Comparison of ENCODE assay signal across 11 cellular contexts in genomic region chr1:172141351-172142000, GRCh38.
A peak's percentile ranks its signal among the peaks of the same experiment; 100 is the strongest.
DNase-seq lines count a peak whose midpoint lies in the region; ATAC-seq and TF ChIP-seq lines count a peak whose summit lies in the region.
"Had no signal": no experiment of that assay in that cellular context is flagged by ENCODE, and none has a peak within 500 bp of the region (broad histone marks: within the 10 kb centered on the region; RNA-seq: fewer than 3 reads in every experiment).

No MANE protein-coding gene starts in this region.

- WGBS in GM23248 (ENCODE audit: low coverage in 1 of 2, low lambda C conversion rate in 2 of 2, missing lambda C conversion rate in 2 of 2), 2 experiments: 1% methylated on average over 8 of the region's 8 CpGs
- WGBS in stomach, 5 donors: 15 to 43% (median 21%) methylated on average over 8 of the region's 8 CpGs

- no peak for ATAC-seq in naive thymus-derived CD4-positive, alpha-beta T cell
- ATAC-seq in GM18870 (IDR thresholded peaks at IDR 0.05; ENCODE audit: unreplicated experiment): no peak
- ATAC-seq: activated T-cell treated with anti-CD3 and anti-CD28 coated beads, Interleukin-2, amount 50 U/mL, for 4 hours; mucosa of descending colon had no signal

- peaks cover 52% of the 10 kb centered on the region for H3K79me2 ChIP-seq in GM23248 (ENCODE audit: insufficient read depth)

- H3K9me3 ChIP-seq in GM23248 (ENCODE audit: low read depth): no peaks in the 10 kb centered on the region
- H3K9me3 ChIP-seq in stomach: no peaks in the 10 kb centered on the region
- no peaks in the 10 kb centered on the region for H3K9me3 ChIP-seq in naive thymus-derived CD4-positive, alpha-beta T cell (ENCODE audit: control insufficient read depth in 2 of 3, low read length in 3 of 3)
- H3K9me3 ChIP-seq: mucosa of descending colon had no signal

- H3K36me3 Mint-ChIP-seq in naive thymus-derived CD4-positive, alpha-beta T cell: peaks cover 0 to 2% (median 0%) of the 10 kb centered on the region in 5 donors

- peaks cover 43% of the 10 kb centered on the region for H3K36me3 ChIP-seq in GM23248 (ENCODE audit: low read depth)
- no peaks in the 10 kb centered on the region for H3K36me3 ChIP-seq in stomach
- H3K36me3 ChIP-seq in naive thymus-derived CD4-positive, alpha-beta T cell (ENCODE audit: control insufficient read depth in 2 of 3, insufficient read depth in 3 of 3, low read length in 3 of 3): no peaks in the 10 kb centered on the region

- H3K4me1 Mint-ChIP-seq in naive thymus-derived CD4-positive, alpha-beta T cell: peaks cover 0 to 13% (median 0%) of the 10 kb centered on the region in 7 donors

- in situ Hi-C loops in GM23248 (cut with MboI): no loop called here
- in situ Hi-C loops in astrocyte of the spinal cord (cut with HindIII; ENCODE audit: low sequenced_read_pairs): no loop called here

- H3K9ac ChIP-seq in GM23248: peak overlapping the region; percentile 99

- H3K4me3 ChIP-seq in GM23248 (peak overlapping the region; percentile 99), astrocyte of the spinal cord (ENCODE audit: low read depth, low read length) (peak overlapping the region; percentile 41), stomach (peak overlapping the region; percentile 29 to 52 (median 39))
- no peak overlapping the region for H3K4me3 ChIP-seq in naive thymus-derived CD4-positive, alpha-beta T cell (ENCODE audit: low read length)
- H3K4me3 ChIP-seq: mucosa of descending colon had no signal

- TF ChIP-seq EP300 in stomach (IDR thresholded peaks at IDR 0.05): no peak

- DNase-seq in GM23248 (peak; percentile 46), astrocyte of the spinal cord (ENCODE audit: low read depth, low spot score) (no peak), lung microvascular endothelial cell (ENCODE audit: low read depth in 2 of 2) (peak; percentile 35 to 50), stomach (no peak), NCI-H446 treated with DMSO at 0.1 percent for 48 hours (lab: John Stamatoyannopoulos, UW) (no peak), NAMALWA (ENCODE audit: low spot score) (no peak)
- no peak for DNase-seq in naive thymus-derived CD4-positive, alpha-beta T cell
- DNase-seq: activated T-cell treated with anti-CD3 and anti-CD28 coated beads, Interleukin-2, amount 50 U/mL, for 4 hours; cerebellar nuclear complex; mucosa of descending colon had no signal

- no peak for TF ChIP-seq CTCF in astrocyte of the spinal cord (IDR thresholded peaks at IDR 0.05; ENCODE audit: low read depth, low read length)
- no peak for TF ChIP-seq CTCF in stomach (IDR thresholded peaks at IDR 0.05)

- H3K4me2 ChIP-seq in GM23248 (ENCODE audit: unreplicated experiment): peak overlapping the region; percentile 99

- no peak overlapping the region for H3K4me3 Mint-ChIP-seq in naive thymus-derived CD4-positive, alpha-beta T cell
- H3K4me3 Mint-ChIP-seq: activated T-cell treated with anti-CD3 and anti-CD28 coated beads, Interleukin-2, amount 50 U/mL, for 4 hours had no signal

- peaks cover 93% of the 10 kb centered on the region for H3F3A ChIP-seq in GM23248 (ENCODE audit: insufficient read depth)

- POLR2A ChIA-PET in naive thymus-derived CD4-positive, alpha-beta T cell (lab: Charles Lee): no interaction called here

- H3K27me3 ChIP-seq in GM23248 (replicated peaks; ENCODE audit: insufficient read depth) (no peaks in the 10 kb centered on the region), stomach (no peaks in the 10 kb centered on the region)
- H3K27me3 ChIP-seq in naive thymus-derived CD4-positive, alpha-beta T cell (ENCODE audit: control insufficient read depth in 2 of 2, insufficient read depth in 2 of 2, low read length in 2 of 2): no peaks in the 10 kb centered on the region

- no peaks in the 10 kb centered on the region for H4K20me1 ChIP-seq in GM23248 (ENCODE audit: insufficient read depth)

- CTCF ChIA-PET in naive thymus-derived CD4-positive, alpha-beta T cell (lab: Charles Lee): interaction anchor here (0.7 kb wide), 1 partner anchor 286 kb away, joined by 3 read pairs; no protein-coding TSS in a partner anchor

- no peaks in the 10 kb centered on the region for H3K9me3 Mint-ChIP-seq in naive thymus-derived CD4-positive, alpha-beta T cell
- H3K9me3 Mint-ChIP-seq: activated T-cell treated with anti-CD3 and anti-CD28 coated beads, Interleukin-2, amount 50 U/mL, for 4 hours had no signal

- no peak overlapping the region for H3K27ac Mint-ChIP-seq in naive thymus-derived CD4-positive, alpha-beta T cell

- no peak for TF ChIP-seq POLR2A in stomach (IDR thresholded peaks at IDR 0.05)

- peaks cover 61% of the 10 kb centered on the region for H3K4me1 ChIP-seq in GM23248 (ENCODE audit: insufficient read depth)
- peaks cover 0 to 54% (median 19%) of the 10 kb centered on the region in 4 donors for H3K4me1 ChIP-seq in stomach
- no peaks in the 10 kb centered on the region for H3K4me1 ChIP-seq in naive thymus-derived CD4-positive, alpha-beta T cell (ENCODE audit: control insufficient read depth in 2 of 2, insufficient read depth in 2 of 2, low read length in 2 of 2)

- H3K9me2 ChIP-seq in GM23248 (ENCODE audit: insufficient read depth): no peaks in the 10 kb centered on the region

- peak overlapping the region; percentile 98 for H3K27ac ChIP-seq in GM23248
- peak overlapping the region in 4 of 5 donors; percentile 73 to 87 (median 86) for H3K27ac ChIP-seq in stomach
- no peak overlapping the region for H3K27ac ChIP-seq in naive thymus-derived CD4-positive, alpha-beta T cell (ENCODE audit: low read depth, low read length)

- intact Hi-C loops in stomach (cut with DNase I; ENCODE audit: low total_unique reads): no loop called here
- intact Hi-C loops in naive thymus-derived CD4-positive, alpha-beta T cell (cut with micrococcal nuclease): no loop called here

- H3K27me3 Mint-ChIP-seq in naive thymus-derived CD4-positive, alpha-beta T cell: no peaks in the 10 kb centered on the region

- H2AFZ ChIP-seq in GM23248: no peak overlapping the region; the same call in 1 of the 2 replicates

Comparison
In these comparisons a context has a peak if more than half of its experiments do, and no peak if none do; other contexts are left out.
1. DNase-seq: peak in GM23248 (single experiment) and lung microvascular endothelial cell (2 of 2); none in astrocyte of the spinal cord (single experiment), stomach (single experiment), NCI-H446 treated with DMSO at 0.1 percent for 48 hours (single experiment), naive thymus-derived CD4-positive, alpha-beta T cell (0 of 9) and NAMALWA (single experiment).